In genomic region chr21:39510240-39510639, GRCh38 we compare ENCODE assay signal across 33 cellular contexts. TPM values are rescaled to one million over a fixed set of nuclear protein-coding genes. Genes with fewer than 3 reads are reported as not detected.
DNase-seq lines count a peak whose midpoint lies in the region; ATAC-seq and TF ChIP-seq lines count a peak whose summit lies in the region.
"Had no signal": no experiment of that assay in that cellular context is flagged by ENCODE, and none has a peak within 500 bp of the region (broad histone marks: within the 10 kb centered on the region; RNA-seq: fewer than 3 reads in every experiment).

No MANE protein-coding gene starts in this region.

- no peaks in the 10 kb centered on the region; a peak in 1 of 3 replicates for H3K36me3 ChIP-seq in HEK293 (ENCODE audit: control insufficient read depth in 2 of 2, insufficient read depth in 1 of 2, low read length in 2 of 2)
- H3K36me3 ChIP-seq: BE2C; BLaER1; BLaER1 treated with 17β-estradiol and CSF1 and Interleukin-3, amounts not matched to agents 10 nM and 100 nM had no signal

- H3K4me1 Mint-ChIP-seq in activated CD4-positive, alpha-beta T cell treated with anti-CD3 and anti-CD28 coated beads, Interleukin-2, amount 10 ng/mL, durations not matched to agents 24 days and 14 days: no peaks in the 10 kb centered on the region
- H3K4me1 Mint-ChIP-seq in activated CD4-positive, alpha-beta T cell treated with anti-CD3 and anti-CD28 coated beads, Interleukin-2, amount 10 ng/mL, durations not matched to agents 7 days and 5 days: no peaks in the 10 kb centered on the region
- peaks cover 20% of the 10 kb centered on the region for H3K4me1 Mint-ChIP-seq in nephron
- H3K4me1 Mint-ChIP-seq: B cell; CD14-positive monocyte; CD4-positive, alpha-beta memory T cell; CD4-positive, CD25-positive, alpha-beta regulatory T cell; CD8-positive, alpha-beta memory T cell had no signal

- H3K27ac Mint-ChIP-seq in activated CD4-positive, alpha-beta T cell treated with anti-CD3 and anti-CD28 coated beads, Interleukin-2, amount 10 ng/mL, durations not matched to agents 24 days and 14 days: no peak overlapping the region
- H3K27ac Mint-ChIP-seq in activated CD4-positive, alpha-beta T cell treated with anti-CD3 and anti-CD28 coated beads, Interleukin-2, amount 10 ng/mL, durations not matched to agents 7 days and 5 days: no peak overlapping the region
- H3K27ac Mint-ChIP-seq in nephron: peak overlapping the region in 2 of 3 experiments; percentile 39 to 90
- H3K27ac Mint-ChIP-seq: B cell; CD14-positive monocyte; CD4-positive, alpha-beta memory T cell; CD4-positive, alpha-beta T cell; CD4-positive, CD25-positive, alpha-beta regulatory T cell; CD8-positive, alpha-beta T cell had no signal

- no peak overlapping the region for H3K27ac ChIP-seq in HEK293 (ENCODE audit: extremely low read depth, low read depth, low read length)
- H3K27ac ChIP-seq: 22Rv1; A549; BLaER1; BLaER1 treated with 17β-estradiol and CSF1 and Interleukin-3, amounts not matched to agents 10 nM and 100 nM; C4-2B had no signal

- DNase-seq in activated CD4-positive, alpha-beta T cell treated with anti-CD3 and anti-CD28 coated beads, Interleukin-2, amount 10 ng/mL, durations not matched to agents 24 days and 14 days: peak; percentile 0
- DNase-seq in activated CD4-positive, alpha-beta T cell treated with anti-CD3 and anti-CD28 coated beads, Interleukin-2, amount 10 ng/mL, durations not matched to agents 7 days and 5 days: no peak
- DNase-seq in RPMI8226: no peak
- DNase-seq: 8988T; ACHN; AML-193; BE2C; C1 segment of cervical spinal cord; Caco-2; Calu3; CD4-positive, alpha-beta memory T cell; CD4-positive, alpha-beta T cell; CD4-positive, CD25-positive, alpha-beta regulatory T cell; CD8-positive, alpha-beta memory T cell; CD8-positive, alpha-beta T cell; COR-L47; DMS 273 treated with DMSO at 0.1 percent for 48 hours; DMS153; DMS53; DMS79; DMS79 treated with DMSO at 0.1 percent for 48 hours; DND-41; EL had no signal

- no peak for ATAC-seq in HG02642 (IDR thresholded peaks at IDR 0.05; ENCODE audit: poor library complexity, unreplicated experiment)
- ATAC-seq: A549; CD8-positive, alpha-beta T cell had no signal

- no peaks in the 10 kb centered on the region for H3K36me3 Mint-ChIP-seq in activated CD4-positive, alpha-beta T cell treated with anti-CD3 and anti-CD28 coated beads, Interleukin-2, amount 10 ng/mL, durations not matched to agents 24 days and 14 days (ENCODE audit: low read depth)
- no peaks in the 10 kb centered on the region for H3K36me3 Mint-ChIP-seq in activated CD4-positive, alpha-beta T cell treated with anti-CD3 and anti-CD28 coated beads, Interleukin-2, amount 10 ng/mL, durations not matched to agents 7 days and 5 days (ENCODE audit: low read depth)
- H3K36me3 Mint-ChIP-seq in nephron (ENCODE audit: low read depth): no peaks in the 10 kb centered on the region
- H3K36me3 Mint-ChIP-seq: CD14-positive monocyte; CD4-positive, alpha-beta memory T cell; CD8-positive, alpha-beta memory T cell had no signal

- no peaks in the 10 kb centered on the region for H3K27me3 Mint-ChIP-seq in activated CD4-positive, alpha-beta T cell treated with anti-CD3 and anti-CD28 coated beads, Interleukin-2, amount 10 ng/mL, durations not matched to agents 24 days and 14 days
- no peaks in the 10 kb centered on the region for H3K27me3 Mint-ChIP-seq in activated CD4-positive, alpha-beta T cell treated with anti-CD3 and anti-CD28 coated beads, Interleukin-2, amount 10 ng/mL, durations not matched to agents 7 days and 5 days
- no peaks in the 10 kb centered on the region for H3K27me3 Mint-ChIP-seq in nephron (ENCODE audit: low read depth)
- H3K27me3 Mint-ChIP-seq: B cell; CD4-positive, alpha-beta T cell; CD4-positive, CD25-positive, alpha-beta regulatory T cell; CD8-positive, alpha-beta memory T cell had no signal

- no peak for TF ChIP-seq CTCF in HEK293 (tag by site-specific recombination; IDR thresholded peaks at IDR 0.05)
- no peak for TF ChIP-seq CTCF in nephron (IDR thresholded peaks at IDR 0.05; ENCODE audit: unreplicated experiment in 3 of 3)

- no peak overlapping the region for H3K4me3 Mint-ChIP-seq in activated CD4-positive, alpha-beta T cell treated with anti-CD3 and anti-CD28 coated beads, Interleukin-2, amount 10 ng/mL, durations not matched to agents 24 days and 14 days
- no peak overlapping the region for H3K4me3 Mint-ChIP-seq in activated CD4-positive, alpha-beta T cell treated with anti-CD3 and anti-CD28 coated beads, Interleukin-2, amount 10 ng/mL, durations not matched to agents 7 days and 5 days
- H3K4me3 Mint-ChIP-seq in nephron: no peak overlapping the region
- H3K4me3 Mint-ChIP-seq: B cell; CD14-positive monocyte; CD4-positive, alpha-beta memory T cell; CD4-positive, alpha-beta T cell; CD4-positive, CD25-positive, alpha-beta regulatory T cell; CD8-positive, alpha-beta memory T cell; CD8-positive, alpha-beta T cell had no signal

- no peaks in the 10 kb centered on the region for H3K9me3 Mint-ChIP-seq in activated CD4-positive, alpha-beta T cell treated with anti-CD3 and anti-CD28 coated beads, Interleukin-2, amount 10 ng/mL, durations not matched to agents 24 days and 14 days
- H3K9me3 Mint-ChIP-seq in activated CD4-positive, alpha-beta T cell treated with anti-CD3 and anti-CD28 coated beads, Interleukin-2, amount 10 ng/mL, durations not matched to agents 7 days and 5 days: no peaks in the 10 kb centered on the region
- no peaks in the 10 kb centered on the region for H3K9me3 Mint-ChIP-seq in nephron
- H3K9me3 Mint-ChIP-seq: CD4-positive, alpha-beta memory T cell; CD4-positive, alpha-beta T cell; CD8-positive, alpha-beta T cell had no signal

- H3K9me3 ChIP-seq in HEK293 (ENCODE audit: control insufficient read depth, insufficient read depth, low read depth, low read length): no peaks in the 10 kb centered on the region
- H3K9me3 ChIP-seq: A549; BE2C; BLaER1; BLaER1 treated with 17β-estradiol and CSF1 and Interleukin-3, amounts not matched to agents 10 nM and 100 nM; Caco-2 had no signal

- POLR2A ChIA-PET in activated CD4-positive, alpha-beta T cell treated with anti-CD3 and anti-CD28 coated beads, Interleukin-2, amount 10 ng/mL, durations not matched to agents 7 days and 5 days (lab: Charles Lee): no interaction called here
- POLR2A ChIA-PET in HEK293 (lab: Yijun Ruan, JAX): no interaction called here

- intact Hi-C loops in activated CD4-positive, alpha-beta T cell treated with anti-CD3 and anti-CD28 coated beads, Interleukin-2, amount 10 ng/mL, durations not matched to agents 24 days and 14 days (cut with micrococcal nuclease): no loop called here

- no peak overlapping the region for H3K4me3 ChIP-seq in HEK293 (ENCODE audit: low read depth, low read length)
- H3K4me3 ChIP-seq: A549; BLaER1; BLaER1 treated with 17β-estradiol and CSF1 and Interleukin-3, amounts not matched to agents 10 nM and 100 nM had no signal

- CTCF ChIA-PET in activated CD4-positive, alpha-beta T cell treated with anti-CD3 and anti-CD28 coated beads, Interleukin-2, amount 10 ng/mL, durations not matched to agents 7 days and 5 days (lab: Charles Lee): interaction anchor here (0.7 kb wide), 1 partner anchor 36 kb away, joined by 3 read pairs; no protein-coding TSS in a partner anchor
- CTCF ChIA-PET in HEK293 (lab: Yijun Ruan, JAX): interaction anchor here (0.7 kb wide), 1 partner anchor 1562 kb away, joined by 3 read pairs; no protein-coding TSS in a partner anchor

- H3K4me1 ChIP-seq in HEK293 (ENCODE audit: control insufficient read depth, insufficient read depth, low read length): no peaks in the 10 kb centered on the region
- H3K4me1 ChIP-seq: A549; BE2C; BLaER1; BLaER1 treated with 17β-estradiol and CSF1 and Interleukin-3, amounts not matched to agents 10 nM and 100 nM; Caco-2 had no signal

TF ChIP-seq in HEK293, 187 proteins besides CTCF, POLR2A, EP300 and RAD21:
- TF ChIP-seq, protein P1, sequence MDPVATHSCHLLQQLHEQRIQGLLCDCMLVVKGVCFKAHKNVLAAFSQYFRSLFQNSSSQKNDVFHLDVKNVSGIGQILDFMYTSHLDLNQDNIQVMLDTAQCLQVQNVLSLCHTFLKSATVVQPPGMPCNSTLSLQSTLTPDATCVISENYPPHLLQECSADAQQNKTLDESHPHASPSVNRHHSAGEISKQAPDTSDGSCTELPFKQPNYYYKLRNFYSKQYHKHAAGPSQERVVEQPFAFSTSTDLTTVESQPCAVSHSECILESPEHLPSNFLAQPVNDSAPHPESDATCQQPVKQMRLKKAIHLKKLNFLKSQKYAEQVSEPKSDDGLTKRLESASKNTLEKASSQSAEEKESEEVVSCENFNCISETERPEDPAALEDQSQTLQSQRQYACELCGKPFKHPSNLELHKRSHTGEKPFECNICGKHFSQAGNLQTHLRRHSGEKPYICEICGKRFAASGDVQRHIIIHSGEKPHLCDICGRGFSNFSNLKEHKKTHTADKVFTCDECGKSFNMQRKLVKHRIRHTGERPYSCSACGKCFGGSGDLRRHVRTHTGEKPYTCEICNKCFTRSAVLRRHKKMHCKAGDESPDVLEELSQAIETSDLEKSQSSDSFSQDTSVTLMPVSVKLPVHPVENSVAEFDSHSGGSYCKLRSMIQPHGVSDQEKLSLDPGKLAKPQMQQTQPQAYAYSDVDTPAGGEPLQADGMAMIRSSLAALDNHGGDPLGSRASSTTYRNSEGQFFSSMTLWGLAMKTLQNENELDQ (tag by site-specific recombination; IDR thresholded peaks at IDR 0.05; ENCODE audit: low read depth): no peak
- TF ChIP-seq ZNF423 (tag by site-specific recombination; IDR thresholded peaks at IDR 0.05) (no peak), ZNF37A (tag by site-specific recombination; IDR thresholded peaks at IDR 0.05) (no peak)
- TF ChIP-seq, protein P2, sequence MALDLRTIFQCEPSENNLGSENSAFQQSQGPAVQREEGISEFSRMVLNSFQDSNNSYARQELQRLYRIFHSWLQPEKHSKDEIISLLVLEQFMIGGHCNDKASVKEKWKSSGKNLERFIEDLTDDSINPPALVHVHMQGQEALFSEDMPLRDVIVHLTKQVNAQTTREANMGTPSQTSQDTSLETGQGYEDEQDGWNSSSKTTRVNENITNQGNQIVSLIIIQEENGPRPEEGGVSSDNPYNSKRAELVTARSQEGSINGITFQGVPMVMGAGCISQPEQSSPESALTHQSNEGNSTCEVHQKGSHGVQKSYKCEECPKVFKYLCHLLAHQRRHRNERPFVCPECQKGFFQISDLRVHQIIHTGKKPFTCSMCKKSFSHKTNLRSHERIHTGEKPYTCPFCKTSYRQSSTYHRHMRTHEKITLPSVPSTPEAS (tag by site-specific recombination; IDR thresholded peaks at IDR 0.05): peak; percentile 96

RNA-seq across cellular contexts. Expression of gene SH3BGR, which starts 58.5 kb away (rescaled TPM):
- total RNA-seq in activated CD4-positive, alpha-beta T cell treated with anti-CD3 and anti-CD28 coated beads, Interleukin-2, amount 10 ng/mL, durations not matched to agents 24 days and 14 days: 0.63 and 1.4 TPM in 2 replicates
- 1 to 10 TPM in 1 of 2 experiments, under 1 TPM in 1; 0.89 to 1.6 TPM for total RNA-seq in activated CD4-positive, alpha-beta T cell treated with anti-CD3 and anti-CD28 coated beads, Interleukin-2, amount 10 ng/mL, durations not matched to agents 7 days and 5 days
- total RNA-seq: CD4-positive, CD25-positive, alpha-beta regulatory T cell had no signal

Comparison
In these comparisons a context has a peak if more than half of its experiments do, and no peak if none do; other contexts are left out.
1. H3K27ac Mint-ChIP-seq: peak in nephron (2 of 3); none in activated CD4-positive, alpha-beta T cell treated with anti-CD3 and anti-CD28 coated beads, Interleukin-2, amount 10 ng/mL, durations not matched to agents 24 days and 14 days (single experiment) and activated CD4-positive, alpha-beta T cell treated with anti-CD3 and anti-CD28 coated beads, Interleukin-2, amount 10 ng/mL, durations not matched to agents 7 days and 5 days (single experiment).